Comparison of ENCODE assay signal across 1 cellular context in the genomic region with DNA sequence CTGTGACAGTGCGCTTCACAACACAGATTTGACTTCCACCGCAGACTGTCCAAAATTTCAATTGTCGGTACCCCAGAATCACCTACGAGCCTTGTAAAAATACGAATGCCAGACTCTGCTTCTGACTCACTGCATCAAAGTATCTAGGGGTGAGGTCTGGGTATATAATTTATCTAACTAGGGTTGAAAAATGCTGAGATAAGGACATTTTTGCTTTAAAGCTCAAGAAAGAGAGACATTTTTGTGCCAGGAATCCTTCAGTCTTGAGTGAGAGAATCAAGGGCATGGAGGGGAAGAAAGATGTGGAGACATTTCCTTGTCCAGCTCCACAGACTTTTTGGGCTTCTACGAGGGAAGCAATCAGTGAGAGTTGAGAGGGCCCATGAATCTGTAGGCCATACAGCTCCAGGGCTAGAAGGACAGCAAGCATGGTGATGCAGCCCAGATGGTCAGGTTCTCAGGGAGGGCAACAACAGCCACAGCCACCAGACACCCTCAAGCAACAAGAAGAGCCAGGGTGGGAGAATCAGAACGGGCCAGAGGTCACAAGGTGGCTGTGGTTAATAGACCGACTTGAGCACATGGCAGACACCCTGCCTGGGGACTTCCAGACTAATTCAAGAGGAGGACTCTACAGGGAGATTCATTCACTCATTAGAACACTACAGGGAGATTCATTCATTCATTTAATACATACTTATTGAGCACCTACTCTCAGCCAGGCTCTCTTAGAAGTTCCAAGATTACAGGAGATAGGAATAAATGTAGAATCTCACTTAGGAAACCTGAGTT.
TF ChIP-seq lines count a peak whose summit lies in the region.

No MANE protein-coding gene starts in this region.

TF ChIP-seq in GM12878, 131 proteins besides CTCF, POLR2A, EP300 and RAD21 (continued from another document):
- TF ChIP-seq, protein P1, sequence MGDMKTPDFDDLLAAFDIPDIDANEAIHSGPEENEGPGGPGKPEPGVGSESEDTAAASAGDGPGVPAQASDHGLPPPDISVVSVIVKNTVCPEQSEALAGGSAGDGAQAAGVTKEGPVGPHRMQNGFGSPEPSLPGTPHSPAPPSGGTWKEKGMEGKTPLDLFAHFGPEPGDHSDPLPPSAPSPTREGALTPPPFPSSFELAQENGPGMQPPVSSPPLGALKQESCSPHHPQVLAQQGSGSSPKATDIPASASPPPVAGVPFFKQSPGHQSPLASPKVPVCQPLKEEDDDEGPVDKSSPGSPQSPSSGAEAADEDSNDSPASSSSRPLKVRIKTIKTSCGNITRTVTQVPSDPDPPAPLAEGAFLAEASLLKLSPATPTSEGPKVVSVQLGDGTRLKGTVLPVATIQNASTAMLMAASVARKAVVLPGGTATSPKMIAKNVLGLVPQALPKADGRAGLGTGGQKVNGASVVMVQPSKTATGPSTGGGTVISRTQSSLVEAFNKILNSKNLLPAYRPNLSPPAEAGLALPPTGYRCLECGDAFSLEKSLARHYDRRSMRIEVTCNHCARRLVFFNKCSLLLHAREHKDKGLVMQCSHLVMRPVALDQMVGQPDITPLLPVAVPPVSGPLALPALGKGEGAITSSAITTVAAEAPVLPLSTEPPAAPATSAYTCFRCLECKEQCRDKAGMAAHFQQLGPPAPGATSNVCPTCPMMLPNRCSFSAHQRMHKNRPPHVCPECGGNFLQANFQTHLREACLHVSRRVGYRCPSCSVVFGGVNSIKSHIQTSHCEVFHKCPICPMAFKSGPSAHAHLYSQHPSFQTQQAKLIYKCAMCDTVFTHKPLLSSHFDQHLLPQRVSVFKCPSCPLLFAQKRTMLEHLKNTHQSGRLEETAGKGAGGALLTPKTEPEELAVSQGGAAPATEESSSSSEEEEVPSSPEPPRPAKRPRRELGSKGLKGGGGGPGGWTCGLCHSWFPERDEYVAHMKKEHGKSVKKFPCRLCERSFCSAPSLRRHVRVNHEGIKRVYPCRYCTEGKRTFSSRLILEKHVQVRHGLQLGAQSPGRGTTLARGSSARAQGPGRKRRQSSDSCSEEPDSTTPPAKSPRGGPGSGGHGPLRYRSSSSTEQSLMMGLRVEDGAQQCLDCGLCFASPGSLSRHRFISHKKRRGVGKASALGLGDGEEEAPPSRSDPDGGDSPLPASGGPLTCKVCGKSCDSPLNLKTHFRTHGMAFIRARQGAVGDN (IDR thresholded peaks at IDR 0.05), result peak; percentile 43; the same call in 1 of the 2 replicates
- peak; percentile 81 for TF ChIP-seq NR2F1 (conservative IDR thresholded peaks at IDR 0.05)
- TF ChIP-seq SPI1 (IDR thresholded peaks at IDR 0.05; ENCODE audit: borderline replicate concordance, insufficient read depth, low read depth, low read length), result no peak
- TF ChIP-seq CHD2 (IDR thresholded peaks at IDR 0.05; ENCODE audit: borderline replicate concordance, low read depth, low read length), result no peak
- TF ChIP-seq, protein P2, sequence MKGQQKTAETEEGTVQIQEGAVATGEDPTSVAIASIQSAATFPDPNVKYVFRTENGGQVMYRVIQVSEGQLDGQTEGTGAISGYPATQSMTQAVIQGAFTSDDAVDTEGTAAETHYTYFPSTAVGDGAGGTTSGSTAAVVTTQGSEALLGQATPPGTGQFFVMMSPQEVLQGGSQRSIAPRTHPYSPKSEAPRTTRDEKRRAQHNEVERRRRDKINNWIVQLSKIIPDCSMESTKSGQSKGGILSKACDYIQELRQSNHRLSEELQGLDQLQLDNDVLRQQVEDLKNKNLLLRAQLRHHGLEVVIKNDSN (IDR thresholded peaks at IDR 0.05; ENCODE audit: borderline replicate concordance, extremely low read length, insufficient read depth, low read depth, low read length), result no peak
- TF ChIP-seq ZNF24 (IDR thresholded peaks at IDR 0.05), result peak; percentile 90
- peak in 1 of 2 experiments; percentile 23; a peak in 1 of 4 replicates for TF ChIP-seq BHLHE40 (IDR thresholded peaks at IDR 0.05; ENCODE audit: borderline replicate concordance in 1 of 2, low read depth in 2 of 2, low read length in 1 of 2)
- TF ChIP-seq NR2C2 (IDR thresholded peaks at IDR 0.05; ENCODE audit: borderline replicate concordance, control insufficient read depth, insufficient read length, low read depth), result no peak
- TF ChIP-seq, protein P3, sequence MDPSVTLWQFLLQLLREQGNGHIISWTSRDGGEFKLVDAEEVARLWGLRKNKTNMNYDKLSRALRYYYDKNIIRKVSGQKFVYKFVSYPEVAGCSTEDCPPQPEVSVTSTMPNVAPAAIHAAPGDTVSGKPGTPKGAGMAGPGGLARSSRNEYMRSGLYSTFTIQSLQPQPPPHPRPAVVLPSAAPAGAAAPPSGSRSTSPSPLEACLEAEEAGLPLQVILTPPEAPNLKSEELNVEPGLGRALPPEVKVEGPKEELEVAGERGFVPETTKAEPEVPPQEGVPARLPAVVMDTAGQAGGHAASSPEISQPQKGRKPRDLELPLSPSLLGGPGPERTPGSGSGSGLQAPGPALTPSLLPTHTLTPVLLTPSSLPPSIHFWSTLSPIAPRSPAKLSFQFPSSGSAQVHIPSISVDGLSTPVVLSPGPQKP (IDR thresholded peaks at IDR 0.05; ENCODE audit: low read depth, low read length), result no peak
- TF ChIP-seq EZH2 (IDR thresholded peaks at IDR 0.05; ENCODE audit: borderline replicate concordance, control insufficient read depth, low read depth, low read length), result no peak
- TF ChIP-seq, protein P4, sequence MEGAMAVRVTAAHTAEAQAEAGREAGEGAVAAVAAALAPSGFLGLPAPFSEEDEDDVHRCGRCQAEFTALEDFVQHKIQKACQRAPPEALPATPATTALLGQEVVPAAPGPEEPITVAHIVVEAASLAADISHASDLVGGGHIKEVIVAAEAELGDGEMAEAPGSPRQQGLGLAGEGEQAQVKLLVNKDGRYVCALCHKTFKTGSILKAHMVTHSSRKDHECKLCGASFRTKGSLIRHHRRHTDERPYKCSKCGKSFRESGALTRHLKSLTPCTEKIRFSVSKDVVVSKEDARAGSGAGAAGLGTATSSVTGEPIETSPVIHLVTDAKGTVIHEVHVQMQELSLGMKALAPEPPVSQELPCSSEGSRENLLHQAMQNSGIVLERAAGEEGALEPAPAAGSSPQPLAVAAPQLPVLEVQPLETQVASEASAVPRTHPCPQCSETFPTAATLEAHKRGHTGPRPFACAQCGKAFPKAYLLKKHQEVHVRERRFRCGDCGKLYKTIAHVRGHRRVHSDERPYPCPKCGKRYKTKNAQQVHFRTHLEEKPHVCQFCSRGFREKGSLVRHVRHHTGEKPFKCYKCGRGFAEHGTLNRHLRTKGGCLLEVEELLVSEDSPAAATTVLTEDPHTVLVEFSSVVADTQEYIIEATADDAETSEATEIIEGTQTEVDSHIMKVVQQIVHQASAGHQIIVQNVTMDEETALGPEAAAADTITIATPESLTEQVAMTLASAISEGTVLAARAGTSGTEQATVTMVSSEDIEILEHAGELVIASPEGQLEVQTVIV (IDR thresholded peaks at IDR 0.05; ENCODE audit: borderline replicate concordance, partially characterized antibody), result no peak
